ENCODE assay signal across 17 cellular contexts in the genomic region with DNA sequence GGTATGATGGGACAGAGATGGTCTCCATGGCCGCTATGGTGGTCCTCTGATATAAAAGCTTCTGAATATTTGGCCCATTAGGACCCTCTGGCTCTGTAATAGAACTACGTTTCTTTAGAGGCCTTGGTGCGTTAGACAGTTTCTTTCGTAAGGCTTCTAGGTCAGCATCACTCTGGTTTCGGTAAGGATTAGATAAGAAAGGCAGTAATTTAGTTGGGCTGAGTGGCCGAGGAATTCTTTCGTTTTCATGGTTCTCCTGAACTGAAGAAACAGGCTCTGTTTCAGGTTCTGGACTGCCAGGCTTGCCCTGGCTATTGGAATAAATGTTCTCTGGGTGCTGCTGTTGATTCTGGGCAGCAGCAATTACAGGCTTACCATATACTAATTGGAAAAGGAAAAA. TPM values are rescaled to one million over a fixed set of nuclear protein-coding genes. Genes with fewer than 3 reads are reported as not detected.
A peak's percentile ranks its signal among the peaks of the same experiment; 100 is the strongest.
DNase-seq lines count a peak whose midpoint lies in the region; ATAC-seq and TF ChIP-seq lines count a peak whose summit lies in the region.
"Had no signal": no experiment of that assay in that cellular context is flagged by ENCODE, and none has a peak within 500 bp of the region (broad histone marks: within the 10 kb centered on the region; RNA-seq: fewer than 3 reads in every experiment).

No MANE protein-coding gene starts in this region.

- peak overlapping the region in 4 of 5 donors; percentile 6 to 62 (median 40) for H3K27ac ChIP-seq in adrenal gland
- peak overlapping the region in 58 of 59 donors; percentile 54 to 95 (median 86) for H3K27ac ChIP-seq in dorsolateral prefrontal cortex
- H3K27ac ChIP-seq in stomach: peak overlapping the region in 3 of 5 donors; percentile 17 to 40 (median 30)
- H3K27ac ChIP-seq in CD4-positive, alpha-beta T cell (ENCODE audit: low read depth, low read length): no peak overlapping the region
- H3K27ac ChIP-seq: BLaER1, GM23248, SK-N-MC had no signal

- TF ChIP-seq POLR2A in adrenal gland (IDR thresholded peaks at IDR 0.05): no peak
- TF ChIP-seq POLR2A in stomach (IDR thresholded peaks at IDR 0.05): no peak

- no peak overlapping the region for H3K27ac Mint-ChIP-seq in CD4-positive, alpha-beta T cell
- H3K27ac Mint-ChIP-seq: CD8-positive, alpha-beta T cell had no signal

- H3K36me3 ChIP-seq in adrenal gland (replicated peaks in 1 of 2): peaks cover 0 to 38% of the 10 kb centered on the region in 2 donors
- peaks cover 35 to 86% (median 82%) of the 10 kb centered on the region in 4 donors for H3K36me3 ChIP-seq in stomach

- TF ChIP-seq CTCF in adrenal gland (IDR thresholded peaks at IDR 0.05): no peak
- TF ChIP-seq CTCF in dorsolateral prefrontal cortex (IDR thresholded peaks at IDR 0.05 in 54 of 56, conservative IDR thresholded peaks at IDR 0.05 in 2 of 56; ENCODE audit: low read depth in 1 of 56, partially characterized antibody in 56 of 56): no peak
- TF ChIP-seq CTCF in stomach (IDR thresholded peaks at IDR 0.05): no peak
- TF ChIP-seq CTCF in CD4-positive, alpha-beta T cell (IDR thresholded peaks at IDR 0.05): no peak

- no peak for ATAC-seq in GM21423 (IDR thresholded peaks at IDR 0.05; ENCODE audit: unreplicated experiment)
- ATAC-seq in CD4-positive, alpha-beta T cell (ENCODE audit: poor library complexity): no peak
- ATAC-seq: CD8-positive, alpha-beta T cell had no signal

- H3K9me3 ChIP-seq in adrenal gland (replicated peaks in 1 of 3) (no peaks in the 10 kb centered on the region), stomach (no peaks in the 10 kb centered on the region)
- no peaks in the 10 kb centered on the region for H3K9me3 ChIP-seq in CD4-positive, alpha-beta T cell (ENCODE audit: control insufficient read depth, low read length)
- H3K9me3 ChIP-seq: BLaER1 had no signal

- intact Hi-C loops in adrenal gland (cut with DNase I) (no loop called here), dorsolateral prefrontal cortex (cut with DNase I) (no loop called here), stomach (cut with DNase I; ENCODE audit: low total_unique reads) (no loop called here)
- intact Hi-C loops in CD4-positive, alpha-beta T cell (cut with DNase I, micrococcal nuclease): no loop called here

- H3K9me3 Mint-ChIP-seq in CD4-positive, alpha-beta T cell: no peaks in the 10 kb centered on the region
- H3K9me3 Mint-ChIP-seq: CD8-positive, alpha-beta T cell had no signal

- H3K4me1 ChIP-seq in adrenal gland (replicated peaks in 1 of 2): peaks cover 0 to 25% of the 10 kb centered on the region in 2 donors
- peaks cover 0 to 25% (median 6%) of the 10 kb centered on the region in 4 donors for H3K4me1 ChIP-seq in stomach

- TF ChIP-seq EP300 in stomach (IDR thresholded peaks at IDR 0.05): no peak

- H3K4me1 Mint-ChIP-seq in CD4-positive, alpha-beta T cell (ENCODE audit: low read depth): peaks cover under 1% of the 10 kb centered on the region

- H3K36me3 Mint-ChIP-seq in CD4-positive, alpha-beta T cell (ENCODE audit: low read depth): peaks cover 95% of the 10 kb centered on the region

- H3K27me3 ChIP-seq in adrenal gland (no peaks in the 10 kb centered on the region), dorsolateral prefrontal cortex (no peaks in the 10 kb centered on the region), stomach (no peaks in the 10 kb centered on the region)
- H3K27me3 ChIP-seq in CD4-positive, alpha-beta T cell (ENCODE audit: control insufficient read depth, insufficient read depth, low read length): no peaks in the 10 kb centered on the region
- H3K27me3 ChIP-seq: BLaER1 had no signal

- WGBS in adrenal gland, 4 donors: 82 to 90% (median 89%) methylated on average over 6 to 7 of the region's 7 CpGs
- WGBS in stomach, 5 donors: 50 to 80% (median 73%) methylated on average over 7 of the region's 7 CpGs

- no peak overlapping the region for H3K4me3 Mint-ChIP-seq in CD4-positive, alpha-beta T cell
- H3K4me3 Mint-ChIP-seq: CD8-positive, alpha-beta T cell had no signal

- CTCF ChIA-PET in CD4-positive, alpha-beta T cell (lab: Charles Lee): no interaction called here

- POLR2A ChIA-PET in CD4-positive, alpha-beta T cell (lab: Charles Lee): no interaction called here

- no peaks in the 10 kb centered on the region for H3K27me3 Mint-ChIP-seq in CD4-positive, alpha-beta T cell

- H3K4me3 ChIP-seq in adrenal gland: no peak overlapping the region
- H3K4me3 ChIP-seq in dorsolateral prefrontal cortex: peak overlapping the region in 58 of 59 donors; percentile 9 to 73 (median 43)
- H3K4me3 ChIP-seq in stomach: no peak overlapping the region
- H3K4me3 ChIP-seq: BLaER1, GM23248, SK-N-MC had no signal

- DNase-seq in Ammon's horn (ENCODE audit: low spot score) (peak; percentile 36), adrenal gland (peak in 2 of 7 donors; percentile 13 to 25), dorsolateral prefrontal cortex (no peak), stomach (no peak), NCI-H524 treated with DMSO at 0.1 percent for 48 hours (lab: John Stamatoyannopoulos, UW) (no peak)
- no peak for DNase-seq in CD4-positive, alpha-beta T cell
- DNase-seq in activated naive CD4-positive, alpha-beta T cell treated with anti-CD3 and anti-CD28 coated beads, Interleukin-2, amount 50 U/mL, for 16 hours: no peak
- DNase-seq: CD8-positive, alpha-beta T cell; GM23248; NCI-H1105; NCI-H2081 treated with DMSO at 0.1 percent for 48 hours; NCI-H774; OCI-M1; SHP77 had no signal

RNA-seq across cellular contexts. Expression of a gene that starts 49.5 kb away (rescaled TPM):
- 10 to 100 TPM; 20.5 to 38.5 (median 31.2) TPM for total RNA-seq in adrenal gland
- 10 to 100 TPM in 1 of 3 donors, 1 to 10 TPM in 2; 6.0 to 21.3 (median 6.9) TPM for polyA plus RNA-seq in adrenal gland
- total RNA-seq in dorsolateral prefrontal cortex: 100 to 1,000 TPM in 5 of 120 experiments, 10 to 100 TPM in 115; 32.0 to 134 (median 60.9) TPM
- total RNA-seq in stomach: 100 to 1,000 TPM in 1 of 5 donors, 10 to 100 TPM in 4; 28.1 to 157 (median 51.9) TPM
- 10 to 100 TPM in 1 of 3 donors, 1 to 10 TPM in 2; 6.9 to 11.6 (median 8.8) TPM for polyA plus RNA-seq in stomach
- total RNA-seq in CD4-positive, alpha-beta T cell: 100 to 1,000 TPM; 104 to 119 TPM

Comparison
In these comparisons a context has a peak if more than half of its experiments do, and no peak if none do; other contexts are left out.
1. H3K4me3 ChIP-seq: peak in dorsolateral prefrontal cortex (58 of 59); none in adrenal gland (0 of 4) and stomach (0 of 4).